8 cellular contexts compared by ENCODE assay signal in genomic region chr16:69338557-69339288, GRCh38. TPM values are rescaled to one million over a fixed set of nuclear protein-coding genes. Genes with fewer than 3 reads are reported as not detected.
A peak's percentile ranks its signal among the peaks of the same experiment; 100 is the strongest.
DNase-seq lines count a peak whose midpoint lies in the region; ATAC-seq and TF ChIP-seq lines count a peak whose summit lies in the region.

No MANE protein-coding gene starts in this region.

- H3K36me3 Mint-ChIP-seq in T-cell (peaks cover 43% of the 10 kb centered on the region), glutamatergic neuron (ENCODE audit: unreplicated experiment) (no peaks in the 10 kb centered on the region)

- H3K4me3 Mint-ChIP-seq in T-cell (peak overlapping the region; percentile 98 to 100 (median 100)), glutamatergic neuron (ENCODE audit: unreplicated experiment) (peak overlapping the region; percentile 84)

- ATAC-seq in T-cell (replicated peaks in 1 of 4) (peak in 1 of 4 experiments; percentile 5), HG03139 (IDR thresholded peaks at IDR 0.05; ENCODE audit: unreplicated experiment) (no peak)

- H3K27me3 Mint-ChIP-seq in T-cell = no peaks in the 10 kb centered on the region
- peaks cover 1% of the 10 kb centered on the region for H3K27me3 Mint-ChIP-seq in glutamatergic neuron (ENCODE audit: unreplicated experiment)

- H3K9me3 Mint-ChIP-seq in T-cell (no peaks in the 10 kb centered on the region), glutamatergic neuron (ENCODE audit: unreplicated experiment) (peaks cover 4% of the 10 kb centered on the region)

- TF ChIP-seq CTCF in GM12864 (IDR thresholded peaks at IDR 0.05; ENCODE audit: low read depth, low read length, missing control alignments) (no peak), glutamatergic neuron (IDR thresholded peaks at IDR 0.05; ENCODE audit: partially characterized antibody, unreplicated experiment) (no peak), retinal pigment epithelial cell (conservative IDR thresholded peaks at IDR 0.05; ENCODE audit: low read depth, low read length) (no peak)

- DNase-seq in GM12864 (ENCODE audit: low read depth) = no peak
- DNase-seq in T-cell = peak in 2 of 34 experiments; percentile 43 to 60
- DNase-seq in glutamatergic neuron = no peak
- DNase-seq in retinal pigment epithelial cell (ENCODE audit: low read depth) = no peak
- DNase-seq in DMS79 (lab: John Stamatoyannopoulos, UW) = no peak
- no peak for DNase-seq in activated gamma-delta T cell (lab: John Stamatoyannopoulos, UW)
- DNase-seq in dedifferentiated amniotic fluid mesenchymal stem cell (ENCODE audit: extremely low spot score) = no peak

- H3K4me3 ChIP-seq in GM12864 (ENCODE audit: low read depth, low read length) = peak overlapping the region; percentile 90
- peak overlapping the region; percentile 93 for H3K4me3 ChIP-seq in retinal pigment epithelial cell (ENCODE audit: low read length)

- CTCF ChIA-PET in T-cell (lab: Charles Lee) = interaction anchor here in 1 of 2 donors (0.6 kb wide), 1 partner anchor 1398 kb away, joined by 4 read pairs; no protein-coding TSS in a partner anchor

- peak overlapping the region; percentile 92 to 97 for H3K27ac Mint-ChIP-seq in T-cell
- H3K27ac Mint-ChIP-seq in glutamatergic neuron (ENCODE audit: unreplicated experiment) = peak overlapping the region; percentile 92

- H3K4me1 Mint-ChIP-seq in T-cell = peaks cover 55 to 57% (median 57%) of the 10 kb centered on the region in 3 donors
- peaks cover 5% of the 10 kb centered on the region for H3K4me1 Mint-ChIP-seq in glutamatergic neuron (ENCODE audit: low read depth, unreplicated experiment)

- POLR2A ChIA-PET in T-cell (lab: Charles Lee) = no interaction called here

RNA-seq across cellular contexts. Expression of gene COG8, which starts 0.6 kb away (rescaled TPM):
- total RNA-seq in T-cell = 10 to 100 TPM; 31.2 to 70.4 (median 59.8) TPM
- total RNA-seq in glutamatergic neuron (ENCODE audit: unreplicated experiment) = 51.2 TPM

RNA-seq across cellular contexts. Expression of gene NIP7, which starts 0.8 kb away (rescaled TPM):
- total RNA-seq in T-cell (10 to 100 TPM; 23.7 to 32.9 (median 29.6) TPM), glutamatergic neuron (ENCODE audit: unreplicated experiment) (19.6 TPM)

RNA-seq across cellular contexts. Expression of gene PDF, which starts 8.3 kb away (rescaled TPM):
- total RNA-seq in T-cell (10 to 100 TPM in 3 of 5 donors, 1 to 10 TPM in 2; 5.3 to 20.5 (median 16.1) TPM), glutamatergic neuron (ENCODE audit: unreplicated experiment) (12.0 TPM)

RNA-seq across cellular contexts. Expression of gene TMED6, which starts 12.9 kb away (rescaled TPM):
- total RNA-seq in T-cell (1 to 10 TPM; 2.6 to 4.6 (median 3.0) TPM), glutamatergic neuron (ENCODE audit: unreplicated experiment) (not detected)

RNA-seq across cellular contexts. Expression of gene VPS4A, which starts 27.6 kb away (rescaled TPM):
- total RNA-seq in T-cell (10 to 100 TPM; 40.5 to 61.9 (median 55.9) TPM), glutamatergic neuron (ENCODE audit: unreplicated experiment) (38.9 TPM)
